19 cellular contexts compared by ENCODE assay signal in the genomic region with DNA sequence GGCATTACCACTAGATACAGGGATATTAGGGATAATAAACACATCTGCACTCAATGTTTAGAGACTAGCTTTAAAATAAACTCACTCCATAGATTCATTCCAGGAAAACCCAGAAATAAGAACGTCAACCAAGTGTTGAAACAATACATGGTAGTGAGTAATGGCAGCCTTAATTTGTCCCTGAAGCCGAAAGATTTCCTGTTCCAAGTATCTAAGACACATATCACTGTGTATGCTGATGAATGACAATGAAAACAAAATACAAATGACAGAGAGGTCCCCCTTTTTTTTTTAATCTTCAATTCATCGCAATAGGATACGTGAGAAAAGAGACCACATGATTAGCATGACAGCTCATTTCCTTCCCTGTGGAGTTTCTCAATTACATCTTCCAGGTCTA.
DNase-seq lines count a peak whose midpoint lies in the region; ATAC-seq and TF ChIP-seq lines count a peak whose summit lies in the region.
"Had no signal": no experiment of that assay in that cellular context is flagged by ENCODE, and none has a peak within 500 bp of the region (broad histone marks: within the 10 kb centered on the region; RNA-seq: fewer than 3 reads in every experiment).

No MANE protein-coding gene starts in this region.

- no peaks in the 10 kb centered on the region for H3K9me3 Mint-ChIP-seq in stimulated activated naive CD8-positive, alpha-beta T cell treated with anti-CD3 and anti-CD28 coated beads, Interleukin-15, amount 100 ng/mL, for 72 hours
- H3K9me3 Mint-ChIP-seq: activated naive CD8-positive, alpha-beta T cell treated with anti-CD3 and anti-CD28 coated beads, Interleukin-2, amount 10 ng/mL, durations not matched to agents 7 days and 5 days; activated T-helper 17 cell treated with anti-CD3 and anti-CD28 coated beads, Interleukin-2, amount 50 U/mL, for 72 hours; CD14-positive monocyte had no signal

- no peak overlapping the region for H3K4me2 ChIP-seq in mammary epithelial cell (ENCODE audit: insufficient read depth, low read depth, low read length)

- BruUV-seq in mammary epithelial cell (replicated peaks; lab: Mats Ljungman, UMichigan), result no TSS peak

- dilution Hi-C loops in mammary epithelial cell (cut with HindIII; ENCODE audit: low sequenced_read_pairs), result no loop called here

- no peak overlapping the region for H3K4me3 ChIP-seq in breast epithelium
- H3K4me3 ChIP-seq in mammary epithelial cell (replicated peaks in 1 of 3; ENCODE audit: insufficient read depth in 1 of 3, low read depth in 2 of 3, low read length in 3 of 3), result no peak overlapping the region
- H3K4me3 ChIP-seq in SJSA1, result no peak overlapping the region
- H3K4me3 ChIP-seq: left lung, MG63, testis had no signal

- no peak overlapping the region for H3K4me3 Mint-ChIP-seq in stimulated activated naive CD8-positive, alpha-beta T cell treated with anti-CD3 and anti-CD28 coated beads, Interleukin-15, amount 100 ng/mL, for 72 hours
- H3K4me3 Mint-ChIP-seq: activated naive CD8-positive, alpha-beta T cell treated with anti-CD3 and anti-CD28 coated beads, Interleukin-2, amount 10 ng/mL, durations not matched to agents 7 days and 5 days; activated T-helper 17 cell treated with anti-CD3 and anti-CD28 coated beads, Interleukin-2, amount 50 U/mL, for 72 hours; CD14-positive monocyte had no signal

- in situ Hi-C loops in mammary epithelial cell (cut with MboI; ENCODE audit: low sequenced_read_pairs in 2 of 2), result no loop called here

- no peaks in the 10 kb centered on the region for H4K20me1 ChIP-seq in mammary epithelial cell (ENCODE audit: insufficient read depth, low read length)

- peaks cover 13% of the 10 kb centered on the region for H3K4me1 Mint-ChIP-seq in stimulated activated naive CD8-positive, alpha-beta T cell treated with anti-CD3 and anti-CD28 coated beads, Interleukin-15, amount 100 ng/mL, for 72 hours
- H3K4me1 Mint-ChIP-seq: activated T-helper 17 cell treated with anti-CD3 and anti-CD28 coated beads, Interleukin-2, amount 50 U/mL, for 72 hours had no signal

- no peak for DNase-seq in breast epithelium (ENCODE audit: low spot score in 2 of 2)
- no peak for DNase-seq in mammary epithelial cell
- DNase-seq in SJSA1 (ENCODE audit: low read depth in 1 of 2, low spot score in 2 of 2), result peak in 1 of 2 experiments; percentile 58
- DNase-seq in fibroblast of peridontal ligament (ENCODE audit: extremely low read depth), result peak; percentile 68
- no peak for DNase-seq in stimulated activated naive CD8-positive, alpha-beta T cell treated with anti-CD3 and anti-CD28 coated beads, Interleukin-15, amount 100 ng/mL, for 72 hours
- no peak for DNase-seq in glomerular visceral epithelial cell (ENCODE audit: extremely low spot score)
- DNase-seq in NCI-H1694 (lab: John Stamatoyannopoulos, UW), result no peak
- no peak for DNase-seq in mucosa of gallbladder (ENCODE audit: low spot score)
- DNase-seq: activated CD4-positive, alpha-beta T cell treated with anti-CD3 and anti-CD28 coated beads for 4 hours; activated naive CD8-positive, alpha-beta T cell treated with anti-CD3 and anti-CD28 coated beads, Interleukin-2, amount 10 ng/mL, durations not matched to agents 7 days and 5 days; left lung; NCI-H1436; NCI-H2171 treated with DMSO at 0.1 percent for 48 hours; right cardiac atrium; testis had no signal

- H3K27ac ChIP-seq in breast epithelium (peak overlapping the region; percentile 19 to 75), mammary epithelial cell (ENCODE audit: insufficient read depth, low read depth, low read length) (no peak overlapping the region), SJSA1 (peak overlapping the region; percentile 45)
- H3K27ac ChIP-seq: epithelial cell of prostate, testis had no signal

- no peak for TF ChIP-seq CTCF in breast epithelium (IDR thresholded peaks at IDR 0.05)
- no peak for TF ChIP-seq CTCF in mammary epithelial cell (conservative IDR thresholded peaks at IDR 0.05 in 1 of 2, IDR thresholded peaks at IDR 0.05 in 1 of 2; ENCODE audit: extremely low read depth in 1 of 2, insufficient read depth in 1 of 2, low read depth in 1 of 2, low read length in 2 of 2)

- CTCF ChIA-PET in mammary epithelial cell (lab: Charles Lee; ENCODE audit: low non-redundant PET), result no interaction called here

- peak overlapping the region in 1 of 2 donors; percentile 47 for H3K27ac Mint-ChIP-seq in stimulated activated naive CD8-positive, alpha-beta T cell treated with anti-CD3 and anti-CD28 coated beads, Interleukin-15, amount 100 ng/mL, for 72 hours
- H3K27ac Mint-ChIP-seq: activated naive CD8-positive, alpha-beta T cell treated with anti-CD3 and anti-CD28 coated beads, Interleukin-2, amount 10 ng/mL, durations not matched to agents 7 days and 5 days; activated T-helper 17 cell treated with anti-CD3 and anti-CD28 coated beads, Interleukin-2, amount 50 U/mL, for 72 hours; CD14-positive monocyte had no signal

- intact Hi-C loops in breast epithelium (cut with DNase I; ENCODE audit: low total_unique reads), result no loop called here
- intact Hi-C loops in mammary epithelial cell (cut with micrococcal nuclease), result no loop called here

- peak; percentile 42 for ATAC-seq in stimulated activated naive CD8-positive, alpha-beta T cell treated with anti-CD3 and anti-CD28 coated beads, Interleukin-15, amount 100 ng/mL, for 72 hours
- ATAC-seq: activated T-helper 17 cell treated with anti-CD3 and anti-CD28 coated beads, Interleukin-2, amount 50 U/mL, for 72 hours had no signal

- H3K36me3 ChIP-seq in breast epithelium (no peaks in the 10 kb centered on the region), mammary epithelial cell (ENCODE audit: insufficient read depth, low read length) (no peaks in the 10 kb centered on the region), SJSA1 (no peaks in the 10 kb centered on the region)
- H3K36me3 ChIP-seq: left lung, MG63 had no signal

- no peak for TF ChIP-seq POLR2A in breast epithelium (IDR thresholded peaks at IDR 0.05)

- 48% methylated on average over 4 of the region's 4 CpGs for WGBS in mammary epithelial cell (ENCODE audit: low coverage, missing lambda C conversion rate)

- H3K9ac ChIP-seq in mammary epithelial cell (ENCODE audit: insufficient read depth, low read length), result no peak overlapping the region

- H3K27me3 ChIP-seq in breast epithelium (no peaks in the 10 kb centered on the region), mammary epithelial cell (ENCODE audit: insufficient read depth, low read length) (no peaks in the 10 kb centered on the region), SJSA1 (replicated peaks) (no peaks in the 10 kb centered on the region)
- H3K27me3 ChIP-seq: left lung, MG63, testis had no signal

- H3K79me2 ChIP-seq in mammary epithelial cell (ENCODE audit: insufficient read depth, low read length), result no peaks in the 10 kb centered on the region

- no peaks in the 10 kb centered on the region for H3K9me3 ChIP-seq in breast epithelium
- H3K9me3 ChIP-seq in mammary epithelial cell (replicated peaks; ENCODE audit: insufficient read depth, low read length), result no peaks in the 10 kb centered on the region
- H3K9me3 ChIP-seq in SJSA1 (replicated peaks), result no peaks in the 10 kb centered on the region
- H3K9me3 ChIP-seq: left lung, MG63, testis had no signal

- H3K27me3 Mint-ChIP-seq in stimulated activated naive CD8-positive, alpha-beta T cell treated with anti-CD3 and anti-CD28 coated beads, Interleukin-15, amount 100 ng/mL, for 72 hours, result peaks cover 8% of the 10 kb centered on the region
- H3K27me3 Mint-ChIP-seq: activated naive CD8-positive, alpha-beta T cell treated with anti-CD3 and anti-CD28 coated beads, Interleukin-2, amount 10 ng/mL, durations not matched to agents 7 days and 5 days; activated T-helper 17 cell treated with anti-CD3 and anti-CD28 coated beads, Interleukin-2, amount 50 U/mL, for 72 hours had no signal

- H3K4me1 ChIP-seq in breast epithelium (no peaks in the 10 kb centered on the region), mammary epithelial cell (ENCODE audit: insufficient read depth, low read length) (no peaks in the 10 kb centered on the region), SJSA1 (replicated peaks) (peaks cover 50% of the 10 kb centered on the region)
- H3K4me1 ChIP-seq: testis had no signal

- no peak overlapping the region for H2AFZ ChIP-seq in mammary epithelial cell (ENCODE audit: low read depth, low read length)
